ENCODE assay signal across 1 cellular context in the genomic region with DNA sequence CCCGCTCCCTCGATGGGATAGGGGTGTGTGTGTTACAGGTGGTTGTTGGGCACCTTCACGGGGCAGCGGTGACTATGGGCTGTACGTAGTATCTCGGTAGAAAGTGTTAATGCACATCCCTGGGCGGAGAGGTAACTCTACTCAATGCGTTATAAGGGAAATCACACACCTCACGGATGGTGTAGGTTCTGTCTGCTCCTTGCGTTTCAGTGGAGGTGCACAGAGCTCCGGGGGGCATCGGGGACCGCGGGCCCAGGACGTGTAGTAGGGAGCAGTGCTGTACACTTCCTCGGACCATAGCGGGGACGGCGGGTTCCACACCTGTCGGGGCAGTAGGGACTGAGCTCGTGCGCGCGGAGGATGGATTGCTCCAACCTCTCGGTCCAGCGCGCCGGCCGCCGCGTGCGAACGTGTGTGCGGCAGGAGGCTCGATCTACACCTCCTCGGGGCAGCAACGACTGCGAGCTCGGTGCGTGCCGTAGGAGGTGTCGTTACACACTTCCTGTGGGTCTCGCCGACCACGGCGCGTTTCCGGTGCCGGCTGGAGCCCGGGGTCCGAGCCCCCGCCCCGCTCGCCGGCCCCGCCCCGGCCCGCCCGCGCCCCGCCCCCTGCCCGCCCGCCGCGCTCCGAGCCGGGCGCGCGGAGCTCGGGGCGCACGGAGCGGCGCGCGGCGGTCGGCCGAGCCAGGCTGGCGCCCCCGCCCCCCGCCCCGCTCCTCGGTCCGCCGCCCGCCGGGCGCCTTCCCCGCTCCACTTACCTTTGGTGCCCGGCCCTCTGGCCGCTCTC.
TF ChIP-seq lines count a peak whose summit lies in the region.

A gene with protein sequence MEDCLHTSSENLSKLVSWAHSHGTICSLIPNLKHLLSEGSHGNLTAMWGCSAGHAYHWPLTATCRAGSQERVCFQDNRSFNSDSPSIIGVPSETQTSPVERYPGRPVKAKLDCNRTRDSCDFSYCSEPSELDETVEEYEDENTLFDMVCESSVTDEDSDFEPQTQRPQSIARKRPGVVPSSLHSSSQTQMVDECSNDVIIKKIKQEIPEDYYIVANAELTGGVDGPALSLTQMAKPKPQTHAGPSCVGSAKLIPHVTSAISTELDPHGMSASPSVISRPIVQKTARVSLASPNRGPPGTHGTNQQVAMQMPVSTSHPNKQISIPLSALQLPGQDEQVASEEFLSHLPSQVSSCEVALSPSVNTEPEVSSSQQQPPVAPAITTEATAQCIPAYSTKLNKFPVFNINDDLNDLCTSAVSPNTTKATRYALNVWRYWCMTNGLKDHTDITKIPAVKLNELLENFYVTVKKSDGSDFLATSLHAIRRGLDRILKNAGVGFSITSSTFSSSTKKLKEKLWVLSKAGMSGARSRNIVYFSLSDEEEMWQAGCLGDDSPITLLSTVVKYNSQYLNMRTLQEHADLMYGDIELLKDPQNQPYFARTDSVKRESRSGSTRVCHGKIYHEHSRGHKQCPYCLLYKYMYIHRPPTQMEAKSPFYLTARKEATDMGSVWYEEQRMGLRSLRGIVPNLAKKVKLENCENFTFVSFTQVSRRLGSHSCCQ (plus strand): TSS at position 607 of the 787 bp plus-strand sequence. CDS start 87,254 bp downstream, outside the sequence.

TF ChIP-seq in HEK293, 187 proteins besides CTCF, POLR2A, EP300 and RAD21 (continued from another document and continues in another):
- TF ChIP-seq, protein P1, sequence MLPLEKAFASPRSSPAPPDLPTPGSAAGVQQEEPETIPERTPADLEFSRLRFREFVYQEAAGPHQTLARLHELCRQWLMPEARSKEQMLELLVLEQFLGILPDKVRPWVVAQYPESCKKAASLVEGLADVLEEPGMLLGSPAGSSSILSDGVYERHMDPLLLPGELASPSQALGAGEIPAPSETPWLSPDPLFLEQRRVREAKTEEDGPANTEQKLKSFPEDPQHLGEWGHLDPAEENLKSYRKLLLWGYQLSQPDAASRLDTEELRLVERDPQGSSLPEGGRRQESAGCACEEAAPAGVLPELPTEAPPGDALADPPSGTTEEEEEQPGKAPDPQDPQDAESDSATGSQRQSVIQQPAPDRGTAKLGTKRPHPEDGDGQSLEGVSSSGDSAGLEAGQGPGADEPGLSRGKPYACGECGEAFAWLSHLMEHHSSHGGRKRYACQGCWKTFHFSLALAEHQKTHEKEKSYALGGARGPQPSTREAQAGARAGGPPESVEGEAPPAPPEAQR (tag by site-specific recombination; IDR thresholded peaks at IDR 0.05): no peak
- TF ChIP-seq ZNF654 (tag by site-specific recombination; IDR thresholded peaks at IDR 0.05; ENCODE audit: low read depth) (no peak), ZNF211 (tag by site-specific recombination; IDR thresholded peaks at IDR 0.05; ENCODE audit: low read depth) (no peak), ZNF175 (tag by site-specific recombination; IDR thresholded peaks at IDR 0.05) (no peak), ZNF837 (tag by site-specific recombination; IDR thresholded peaks at IDR 0.05) (no peak), ZNF747 (tag by site-specific recombination; IDR thresholded peaks at IDR 0.05) (no peak), ZNF202 (tag by site-specific recombination; IDR thresholded peaks at IDR 0.05; ENCODE audit: borderline replicate concordance) (no peak), ZNF19 (tag by site-specific recombination; IDR thresholded peaks at IDR 0.05; ENCODE audit: low read depth) (no peak), ZNF169 (tag by site-specific recombination; IDR thresholded peaks at IDR 0.05) (no peak), ZBTB1 (tag by site-specific recombination; IDR thresholded peaks at IDR 0.05) (no peak), ZNF239 (tag by site-specific recombination; IDR thresholded peaks at IDR 0.05) (no peak), MZF1 (tag by site-specific recombination; IDR thresholded peaks at IDR 0.05; ENCODE audit: borderline replicate concordance) (no peak), ZNF114 (tag by site-specific recombination; IDR thresholded peaks at IDR 0.05) (no peak), RBAK (tag by site-specific recombination; IDR thresholded peaks at IDR 0.05) (no peak), KLF1 (tag by site-specific recombination; IDR thresholded peaks at IDR 0.05) (no peak), ZBTB20 (tag by site-specific recombination; IDR thresholded peaks at IDR 0.05) (peak; percentile 75), ZFP3 (tag by site-specific recombination; IDR thresholded peaks at IDR 0.05; ENCODE audit: low read depth) (no peak), ZNF560 (tag by site-specific recombination; IDR thresholded peaks at IDR 0.05; ENCODE audit: borderline replicate concordance) (no peak), ZNF324 (tag by site-specific recombination; IDR thresholded peaks at IDR 0.05) (0 out of 2 replicates have a peak, but pooled peaks have one; percentile 26), ZNF777 (tag by site-specific recombination; IDR thresholded peaks at IDR 0.05; ENCODE audit: borderline replicate concordance) (peak; percentile 37; the same call in 1 of the 2 replicates), EGR2 (tag by site-specific recombination; IDR thresholded peaks at IDR 0.05; ENCODE audit: low read depth) (no peak), ZNF423 (tag by site-specific recombination; IDR thresholded peaks at IDR 0.05) (peak; percentile 31; the same call in 1 of the 2 replicates), ZNF335 (tag by site-specific recombination; conservative IDR thresholded peaks at IDR 0.05) (peak; percentile 63), ZNF658 (tag by site-specific recombination; IDR thresholded peaks at IDR 0.05) (no peak), SCRT2 (tag by site-specific recombination; IDR thresholded peaks at IDR 0.05) (peak; percentile 94), ZNF791 (tag by site-specific recombination; IDR thresholded peaks at IDR 0.05) (no peak), KLF7 (tag by site-specific recombination; IDR thresholded peaks at IDR 0.05; ENCODE audit: borderline replicate concordance) (no peak), ZNF23 (tag by site-specific recombination; IDR thresholded peaks at IDR 0.05; ENCODE audit: borderline replicate concordance) (no peak), ZNF529 (tag by site-specific recombination; IDR thresholded peaks at IDR 0.05; ENCODE audit: insufficient replicate concordance) (no peak), ZNF670 (tag by site-specific recombination; IDR thresholded peaks at IDR 0.05; ENCODE audit: low read depth) (no peak), ZFP69B (tag by site-specific recombination; IDR thresholded peaks at IDR 0.05) (peak; percentile 46; the same call in 1 of the 2 replicates), ZNF549 (tag by site-specific recombination; IDR thresholded peaks at IDR 0.05) (no peak), ZNF157 (tag by site-specific recombination; IDR thresholded peaks at IDR 0.05) (no peak), ZNF677 (tag by site-specific recombination; IDR thresholded peaks at IDR 0.05) (no peak), ZNF433 (tag by site-specific recombination; IDR thresholded peaks at IDR 0.05; ENCODE audit: low read depth) (no peak), IKZF3 (tag by site-specific recombination; IDR thresholded peaks at IDR 0.05) (no peak), ZNF701 (tag by site-specific recombination; IDR thresholded peaks at IDR 0.05) (no peak), ZNF174 (tag by site-specific recombination; IDR thresholded peaks at IDR 0.05) (no peak), ZNF473 (tag by site-specific recombination; IDR thresholded peaks at IDR 0.05) (no peak), BCL11A (tag by site-specific recombination; IDR thresholded peaks at IDR 0.05; ENCODE audit: low read depth) (no peak), ZNF555 (tag by site-specific recombination; conservative IDR thresholded peaks at IDR 0.05) (no peak), KLF9 (tag by site-specific recombination; IDR thresholded peaks at IDR 0.05; ENCODE audit: low read depth) (0 out of 2 replicates have a peak, but pooled peaks have one; percentile 21), ZNF48 (tag by site-specific recombination; IDR thresholded peaks at IDR 0.05) (no peak), ZNF510 (tag by site-specific recombination; IDR thresholded peaks at IDR 0.05; ENCODE audit: insufficient replicate concordance) (no peak), ZBTB8A (tag by site-specific recombination; IDR thresholded peaks at IDR 0.05) (no peak), ZNF76 (tag by site-specific recombination; IDR thresholded peaks at IDR 0.05; ENCODE audit: borderline replicate concordance, low read depth) (no peak), HOXC10 (CRISPR knock-in tag; IDR thresholded peaks at IDR 0.05) (no peak), ZNF600 (tag by site-specific recombination; IDR thresholded peaks at IDR 0.05) (peak; percentile 71), ZNF391 (tag by site-specific recombination; IDR thresholded peaks at IDR 0.05; ENCODE audit: borderline replicate concordance, low read depth) (no peak), KLF8 (tag by site-specific recombination; IDR thresholded peaks at IDR 0.05) (peak; percentile 56; the same call in 1 of the 2 replicates), GFI1B (tag by site-specific recombination; IDR thresholded peaks at IDR 0.05) (no peak), ZNF292 (tag by site-specific recombination; IDR thresholded peaks at IDR 0.05; ENCODE audit: borderline replicate concordance, low read depth) (no peak)
- TF ChIP-seq, protein P2, sequence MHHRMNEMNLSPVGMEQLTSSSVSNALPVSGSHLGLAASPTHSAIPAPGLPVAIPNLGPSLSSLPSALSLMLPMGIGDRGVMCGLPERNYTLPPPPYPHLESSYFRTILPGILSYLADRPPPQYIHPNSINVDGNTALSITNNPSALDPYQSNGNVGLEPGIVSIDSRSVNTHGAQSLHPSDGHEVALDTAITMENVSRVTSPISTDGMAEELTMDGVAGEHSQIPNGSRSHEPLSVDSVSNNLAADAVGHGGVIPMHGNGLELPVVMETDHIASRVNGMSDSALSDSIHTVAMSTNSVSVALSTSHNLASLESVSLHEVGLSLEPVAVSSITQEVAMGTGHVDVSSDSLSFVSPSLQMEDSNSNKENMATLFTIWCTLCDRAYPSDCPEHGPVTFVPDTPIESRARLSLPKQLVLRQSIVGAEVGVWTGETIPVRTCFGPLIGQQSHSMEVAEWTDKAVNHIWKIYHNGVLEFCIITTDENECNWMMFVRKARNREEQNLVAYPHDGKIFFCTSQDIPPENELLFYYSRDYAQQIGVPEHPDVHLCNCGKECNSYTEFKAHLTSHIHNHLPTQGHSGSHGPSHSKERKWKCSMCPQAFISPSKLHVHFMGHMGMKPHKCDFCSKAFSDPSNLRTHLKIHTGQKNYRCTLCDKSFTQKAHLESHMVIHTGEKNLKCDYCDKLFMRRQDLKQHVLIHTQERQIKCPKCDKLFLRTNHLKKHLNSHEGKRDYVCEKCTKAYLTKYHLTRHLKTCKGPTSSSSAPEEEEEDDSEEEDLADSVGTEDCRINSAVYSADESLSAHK (tag by site-specific recombination; IDR thresholded peaks at IDR 0.05): no peak
- TF ChIP-seq, protein P3, sequence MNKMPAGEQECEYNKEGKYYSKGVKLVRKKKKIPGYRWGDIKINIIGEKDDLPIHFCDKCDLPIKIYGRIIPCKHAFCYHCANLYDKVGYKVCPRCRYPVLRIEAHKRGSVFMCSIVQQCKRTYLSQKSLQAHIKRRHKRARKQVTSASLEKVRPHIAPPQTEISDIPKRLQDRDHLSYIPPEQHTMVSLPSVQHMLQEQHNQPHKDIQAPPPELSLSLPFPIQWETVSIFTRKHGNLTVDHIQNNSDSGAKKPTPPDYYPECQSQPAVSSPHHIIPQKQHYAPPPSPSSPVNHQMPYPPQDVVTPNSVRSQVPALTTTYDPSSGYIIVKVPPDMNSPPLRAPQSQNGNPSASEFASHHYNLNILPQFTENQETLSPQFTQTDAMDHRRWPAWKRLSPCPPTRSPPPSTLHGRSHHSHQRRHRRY (tag by site-specific recombination; IDR thresholded peaks at IDR 0.05): no peak
- TF ChIP-seq, protein P4, sequence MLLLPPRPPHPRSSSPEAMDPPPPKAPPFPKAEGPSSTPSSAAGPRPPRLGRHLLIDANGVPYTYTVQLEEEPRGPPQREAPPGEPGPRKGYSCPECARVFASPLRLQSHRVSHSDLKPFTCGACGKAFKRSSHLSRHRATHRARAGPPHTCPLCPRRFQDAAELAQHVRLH (tag by site-specific recombination; IDR thresholded peaks at IDR 0.05): no peak
- TF ChIP-seq, protein P5, sequence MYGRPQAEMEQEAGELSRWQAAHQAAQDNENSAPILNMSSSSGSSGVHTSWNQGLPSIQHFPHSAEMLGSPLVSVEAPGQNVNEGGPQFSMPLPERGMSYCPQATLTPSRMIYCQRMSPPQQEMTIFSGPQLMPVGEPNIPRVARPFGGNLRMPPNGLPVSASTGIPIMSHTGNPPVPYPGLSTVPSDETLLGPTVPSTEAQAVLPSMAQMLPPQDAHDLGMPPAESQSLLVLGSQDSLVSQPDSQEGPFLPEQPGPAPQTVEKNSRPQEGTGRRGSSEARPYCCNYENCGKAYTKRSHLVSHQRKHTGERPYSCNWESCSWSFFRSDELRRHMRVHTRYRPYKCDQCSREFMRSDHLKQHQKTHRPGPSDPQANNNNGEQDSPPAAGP (tag by site-specific recombination; IDR thresholded peaks at IDR 0.05): no peak
- TF ChIP-seq, protein P6, sequence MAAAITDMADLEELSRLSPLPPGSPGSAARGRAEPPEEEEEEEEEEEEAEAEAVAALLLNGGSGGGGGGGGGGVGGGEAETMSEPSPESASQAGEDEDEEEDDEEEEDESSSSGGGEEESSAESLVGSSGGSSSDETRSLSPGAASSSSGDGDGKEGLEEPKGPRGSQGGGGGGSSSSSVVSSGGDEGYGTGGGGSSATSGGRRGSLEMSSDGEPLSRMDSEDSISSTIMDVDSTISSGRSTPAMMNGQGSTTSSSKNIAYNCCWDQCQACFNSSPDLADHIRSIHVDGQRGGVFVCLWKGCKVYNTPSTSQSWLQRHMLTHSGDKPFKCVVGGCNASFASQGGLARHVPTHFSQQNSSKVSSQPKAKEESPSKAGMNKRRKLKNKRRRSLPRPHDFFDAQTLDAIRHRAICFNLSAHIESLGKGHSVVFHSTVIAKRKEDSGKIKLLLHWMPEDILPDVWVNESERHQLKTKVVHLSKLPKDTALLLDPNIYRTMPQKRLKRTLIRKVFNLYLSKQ (tag by site-specific recombination; IDR thresholded peaks at IDR 0.05; ENCODE audit: borderline replicate concordance): no peak
- TF ChIP-seq, protein P7, sequence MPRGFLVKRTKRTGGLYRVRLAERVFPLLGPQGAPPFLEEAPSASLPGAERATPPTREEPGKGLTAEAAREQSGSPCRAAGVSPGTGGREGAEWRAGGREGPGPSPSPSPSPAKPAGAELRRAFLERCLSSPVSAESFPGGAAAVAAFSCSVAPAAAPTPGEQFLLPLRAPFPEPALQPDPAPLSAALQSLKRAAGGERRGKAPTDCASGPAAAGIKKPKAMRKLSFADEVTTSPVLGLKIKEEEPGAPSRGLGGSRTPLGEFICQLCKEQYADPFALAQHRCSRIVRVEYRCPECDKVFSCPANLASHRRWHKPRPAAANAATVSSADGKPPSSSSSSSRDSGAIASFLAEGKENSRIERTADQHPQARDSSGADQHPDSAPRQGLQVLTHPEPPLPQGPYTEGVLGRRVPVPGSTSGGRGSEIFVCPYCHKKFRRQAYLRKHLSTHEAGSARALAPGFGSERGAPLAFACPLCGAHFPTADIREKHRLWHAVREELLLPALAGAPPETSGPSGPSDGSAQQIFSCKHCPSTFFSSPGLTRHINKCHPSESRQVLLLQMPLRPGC (tag by site-specific recombination; IDR thresholded peaks at IDR 0.05): peak; percentile 22; the same call in 1 of the 2 replicates
